1 cellular context compared by ENCODE assay signal in the genomic region with DNA sequence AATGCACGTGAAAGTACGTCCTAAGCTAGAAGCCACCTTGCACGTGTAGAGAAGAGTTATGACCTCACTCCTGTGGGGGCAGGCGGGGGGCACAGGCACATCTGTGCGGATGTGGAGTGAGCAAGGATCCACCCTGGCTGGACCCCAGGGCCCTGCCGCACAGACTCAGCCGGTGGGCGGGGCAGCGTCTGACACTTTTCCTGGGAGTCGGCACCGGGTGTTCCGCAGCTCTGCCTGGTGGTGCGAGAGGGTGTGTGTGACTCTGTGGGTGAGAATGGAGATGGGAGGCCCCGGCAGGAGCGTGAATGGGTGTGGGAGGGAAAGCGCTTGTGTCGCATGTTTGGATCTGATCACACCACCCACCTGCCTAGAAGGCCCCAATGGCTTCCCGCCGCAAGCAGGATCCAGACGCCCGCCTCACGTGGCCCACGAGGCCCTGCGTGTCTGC.
TF ChIP-seq lines count a peak whose summit lies in the region.

No MANE protein-coding gene starts in this region.

TF ChIP-seq in K562, 482 proteins besides CTCF, POLR2A, EP300 and RAD21 (continued from another document):
- TF ChIP-seq, protein P1, sequence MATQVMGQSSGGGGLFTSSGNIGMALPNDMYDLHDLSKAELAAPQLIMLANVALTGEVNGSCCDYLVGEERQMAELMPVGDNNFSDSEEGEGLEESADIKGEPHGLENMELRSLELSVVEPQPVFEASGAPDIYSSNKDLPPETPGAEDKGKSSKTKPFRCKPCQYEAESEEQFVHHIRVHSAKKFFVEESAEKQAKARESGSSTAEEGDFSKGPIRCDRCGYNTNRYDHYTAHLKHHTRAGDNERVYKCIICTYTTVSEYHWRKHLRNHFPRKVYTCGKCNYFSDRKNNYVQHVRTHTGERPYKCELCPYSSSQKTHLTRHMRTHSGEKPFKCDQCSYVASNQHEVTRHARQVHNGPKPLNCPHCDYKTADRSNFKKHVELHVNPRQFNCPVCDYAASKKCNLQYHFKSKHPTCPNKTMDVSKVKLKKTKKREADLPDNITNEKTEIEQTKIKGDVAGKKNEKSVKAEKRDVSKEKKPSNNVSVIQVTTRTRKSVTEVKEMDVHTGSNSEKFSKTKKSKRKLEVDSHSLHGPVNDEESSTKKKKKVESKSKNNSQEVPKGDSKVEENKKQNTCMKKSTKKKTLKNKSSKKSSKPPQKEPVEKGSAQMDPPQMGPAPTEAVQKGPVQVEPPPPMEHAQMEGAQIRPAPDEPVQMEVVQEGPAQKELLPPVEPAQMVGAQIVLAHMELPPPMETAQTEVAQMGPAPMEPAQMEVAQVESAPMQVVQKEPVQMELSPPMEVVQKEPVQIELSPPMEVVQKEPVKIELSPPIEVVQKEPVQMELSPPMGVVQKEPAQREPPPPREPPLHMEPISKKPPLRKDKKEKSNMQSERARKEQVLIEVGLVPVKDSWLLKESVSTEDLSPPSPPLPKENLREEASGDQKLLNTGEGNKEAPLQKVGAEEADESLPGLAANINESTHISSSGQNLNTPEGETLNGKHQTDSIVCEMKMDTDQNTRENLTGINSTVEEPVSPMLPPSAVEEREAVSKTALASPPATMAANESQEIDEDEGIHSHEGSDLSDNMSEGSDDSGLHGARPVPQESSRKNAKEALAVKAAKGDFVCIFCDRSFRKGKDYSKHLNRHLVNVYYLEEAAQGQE (CRISPR knock-in tag; IDR thresholded peaks at IDR 0.05; ENCODE audit: low read depth) = no peak
- TF ChIP-seq, protein P2, sequence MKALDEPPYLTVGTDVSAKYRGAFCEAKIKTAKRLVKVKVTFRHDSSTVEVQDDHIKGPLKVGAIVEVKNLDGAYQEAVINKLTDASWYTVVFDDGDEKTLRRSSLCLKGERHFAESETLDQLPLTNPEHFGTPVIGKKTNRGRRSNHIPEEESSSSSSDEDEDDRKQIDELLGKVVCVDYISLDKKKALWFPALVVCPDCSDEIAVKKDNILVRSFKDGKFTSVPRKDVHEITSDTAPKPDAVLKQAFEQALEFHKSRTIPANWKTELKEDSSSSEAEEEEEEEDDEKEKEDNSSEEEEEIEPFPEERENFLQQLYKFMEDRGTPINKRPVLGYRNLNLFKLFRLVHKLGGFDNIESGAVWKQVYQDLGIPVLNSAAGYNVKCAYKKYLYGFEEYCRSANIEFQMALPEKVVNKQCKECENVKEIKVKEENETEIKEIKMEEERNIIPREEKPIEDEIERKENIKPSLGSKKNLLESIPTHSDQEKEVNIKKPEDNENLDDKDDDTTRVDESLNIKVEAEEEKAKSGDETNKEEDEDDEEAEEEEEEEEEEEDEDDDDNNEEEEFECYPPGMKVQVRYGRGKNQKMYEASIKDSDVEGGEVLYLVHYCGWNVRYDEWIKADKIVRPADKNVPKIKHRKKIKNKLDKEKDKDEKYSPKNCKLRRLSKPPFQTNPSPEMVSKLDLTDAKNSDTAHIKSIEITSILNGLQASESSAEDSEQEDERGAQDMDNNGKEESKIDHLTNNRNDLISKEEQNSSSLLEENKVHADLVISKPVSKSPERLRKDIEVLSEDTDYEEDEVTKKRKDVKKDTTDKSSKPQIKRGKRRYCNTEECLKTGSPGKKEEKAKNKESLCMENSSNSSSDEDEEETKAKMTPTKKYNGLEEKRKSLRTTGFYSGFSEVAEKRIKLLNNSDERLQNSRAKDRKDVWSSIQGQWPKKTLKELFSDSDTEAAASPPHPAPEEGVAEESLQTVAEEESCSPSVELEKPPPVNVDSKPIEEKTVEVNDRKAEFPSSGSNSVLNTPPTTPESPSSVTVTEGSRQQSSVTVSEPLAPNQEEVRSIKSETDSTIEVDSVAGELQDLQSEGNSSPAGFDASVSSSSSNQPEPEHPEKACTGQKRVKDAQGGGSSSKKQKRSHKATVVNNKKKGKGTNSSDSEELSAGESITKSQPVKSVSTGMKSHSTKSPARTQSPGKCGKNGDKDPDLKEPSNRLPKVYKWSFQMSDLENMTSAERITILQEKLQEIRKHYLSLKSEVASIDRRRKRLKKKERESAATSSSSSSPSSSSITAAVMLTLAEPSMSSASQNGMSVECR (CRISPR knock-in tag; IDR thresholded peaks at IDR 0.05) = peak; percentile 29; the same call in 1 of the 2 replicates
